In the genomic region with DNA sequence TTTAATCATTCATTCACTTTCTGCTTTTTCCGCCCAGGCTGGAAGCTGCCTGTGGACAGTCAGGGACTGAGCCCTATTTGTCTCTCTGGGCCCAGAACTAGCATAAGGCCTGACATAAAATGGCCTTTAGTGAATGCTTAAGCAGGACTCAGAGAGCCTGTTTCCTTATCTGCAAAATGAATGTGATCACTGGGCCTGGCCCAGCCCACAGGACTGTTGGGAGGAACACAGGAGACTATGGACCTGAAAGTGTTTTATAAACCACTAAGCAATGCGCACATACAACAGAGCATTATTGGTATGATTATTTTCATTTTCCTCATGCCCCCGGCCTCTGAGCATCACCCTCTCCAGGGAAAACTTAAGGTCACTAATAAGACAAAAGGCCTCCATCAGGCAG, we compare ENCODE assay signal across 24 cellular contexts. TPM values are rescaled to one million over a fixed set of nuclear protein-coding genes. Genes with fewer than 3 reads are reported as not detected.
DNase-seq lines count a peak whose midpoint lies in the region; ATAC-seq and TF ChIP-seq lines count a peak whose summit lies in the region.
"Had no signal": no experiment of that assay in that cellular context is flagged by ENCODE, and none has a peak within 500 bp of the region (broad histone marks: within the 10 kb centered on the region; RNA-seq: fewer than 3 reads in every experiment).

No MANE protein-coding gene starts in this region.

- no peaks in the 10 kb centered on the region for H3K9me3 Mint-ChIP-seq in stimulated activated naive CD8-positive, alpha-beta T cell treated with anti-CD3 and anti-CD28 coated beads, Interleukin-15, Interleukin-2, amounts not matched to agents 100 ng/mL and 50 ng/mL, for 24 hours
- H3K9me3 Mint-ChIP-seq in activated B cell treated with CpG ODN at 0.5 μM for 24 hours = no peaks in the 10 kb centered on the region
- H3K9me3 Mint-ChIP-seq in naive B cell = no peaks in the 10 kb centered on the region
- H3K9me3 Mint-ChIP-seq in naive thymus-derived CD4-positive, alpha-beta T cell = no peaks in the 10 kb centered on the region
- H3K9me3 Mint-ChIP-seq: activated naive CD4-positive, alpha-beta T cell treated with anti-CD3 and anti-CD28 coated beads, Interleukin-2, amount 50 U/mL, for 24 hours; activated T-helper 1 cell treated with anti-CD3 and anti-CD28 coated beads, Interleukin-12 subunit alpha, Interleukin-12 subunit beta, Interleukin-2, Interleukin-4 antibody, amounts not matched to agents 30 ng/mL and 10 ng/mL and 1 ng/mL, durations not matched to agents 14 hours and 24 hours and 36 hours; CD8-positive, alpha-beta T cell; endodermal cell; memory B cell had no signal

- H3K27ac Mint-ChIP-seq in stimulated activated naive CD8-positive, alpha-beta T cell treated with anti-CD3 and anti-CD28 coated beads, Interleukin-15, Interleukin-2, amounts not matched to agents 100 ng/mL and 50 ng/mL, for 24 hours = peak overlapping the region; percentile 36
- H3K27ac Mint-ChIP-seq in activated B cell treated with CpG ODN at 0.5 μM for 24 hours (peak overlapping the region; percentile 63), naive B cell (peak overlapping the region in 5 of 6 donors; percentile 53 to 92 (median 90))
- H3K27ac Mint-ChIP-seq in naive thymus-derived CD4-positive, alpha-beta T cell = peak overlapping the region in 1 of 9 donors; percentile 54
- H3K27ac Mint-ChIP-seq: activated CD4-positive, alpha-beta T cell treated with anti-CD3 and anti-CD28 coated beads for 36 hours; activated CD8-positive, alpha-beta memory T cell treated with anti-CD3 and anti-CD28 coated beads, Interleukin-2, amount 10 ng/mL, durations not matched to agents 7 days and 5 days; activated naive CD4-positive, alpha-beta T cell treated with anti-CD3 and anti-CD28 coated beads, Interleukin-2, amount 50 U/mL, for 24 hours; activated T-helper 1 cell treated with anti-CD3 and anti-CD28 coated beads, Interleukin-12 subunit alpha, Interleukin-12 subunit beta, Interleukin-2, Interleukin-4 antibody, amounts not matched to agents 30 ng/mL and 10 ng/mL and 1 ng/mL, durations not matched to agents 14 hours and 24 hours and 36 hours; CD8-positive, alpha-beta T cell; endodermal cell; memory B cell had no signal

- peaks cover 6% of the 10 kb centered on the region in 2 donors for H3K4me1 ChIP-seq in naive thymus-derived CD4-positive, alpha-beta T cell (ENCODE audit: control insufficient read depth in 2 of 2, insufficient read depth in 2 of 2, low read length in 2 of 2)

- H3K27me3 ChIP-seq in naive thymus-derived CD4-positive, alpha-beta T cell (ENCODE audit: control insufficient read depth in 2 of 2, insufficient read depth in 2 of 2, low read length in 2 of 2) = no peaks in the 10 kb centered on the region
- H3K27me3 ChIP-seq: testis had no signal

- DNase-seq in stimulated activated naive CD8-positive, alpha-beta T cell treated with anti-CD3 and anti-CD28 coated beads, Interleukin-15, Interleukin-2, amounts not matched to agents 100 U/mL and 50 U/mL, for 24 hours = no peak
- DNase-seq in activated B cell treated with CpG ODN at 0.5 μM for 24 hours = no peak
- no peak for DNase-seq in naive B cell
- no peak for DNase-seq in hippocampal formation (lab: John Stamatoyannopoulos, UW)
- DNase-seq in mesenteric fat pad (ENCODE audit: low spot score) = no peak
- DNase-seq in naive thymus-derived CD4-positive, alpha-beta T cell = no peak
- DNase-seq: activated CD4-positive, alpha-beta T cell treated with anti-CD3 and anti-CD28 coated beads for 36 hours; activated CD8-positive, alpha-beta memory T cell treated with anti-CD3 and anti-CD28 coated beads, Interleukin-2, amount 10 ng/mL, durations not matched to agents 7 days and 5 days; CD8-positive, alpha-beta T cell; DMS153; endodermal cell; Karpas-422; kidney glomerular epithelial cell; NCI-H1694; NCI-H2171 treated with DMSO at 0.1 percent for 48 hours; NCI-H69; Right ventricle myocardium superior; stimulated activated CD4-positive, alpha-beta T cell treated with anti-CD3 and anti-CD28 coated beads, Interleukin-1b, Interleukin-23, amount 100 ng/mL, for 48 hours; testis had no signal

- H3K27ac ChIP-seq in naive thymus-derived CD4-positive, alpha-beta T cell (ENCODE audit: low read depth, low read length) = no peak overlapping the region
- H3K27ac ChIP-seq: testis had no signal

- peaks cover 2% of the 10 kb centered on the region for H3K36me3 Mint-ChIP-seq in stimulated activated naive CD8-positive, alpha-beta T cell treated with anti-CD3 and anti-CD28 coated beads, Interleukin-15, Interleukin-2, amounts not matched to agents 100 ng/mL and 50 ng/mL, for 24 hours (ENCODE audit: low read depth)
- H3K36me3 Mint-ChIP-seq in activated B cell treated with CpG ODN at 0.5 μM for 24 hours (ENCODE audit: low read depth) = peaks cover under 1% of the 10 kb centered on the region
- peaks cover 0 to 2% of the 10 kb centered on the region in 2 donors for H3K36me3 Mint-ChIP-seq in naive B cell
- H3K36me3 Mint-ChIP-seq in naive thymus-derived CD4-positive, alpha-beta T cell = peaks cover 0 to 6% (median under 1%) of the 10 kb centered on the region in 5 donors

- H3K36me3 ChIP-seq in naive thymus-derived CD4-positive, alpha-beta T cell (ENCODE audit: control insufficient read depth in 2 of 3, insufficient read depth in 3 of 3, low read length in 3 of 3) = peaks cover 0 to 6% (median 1%) of the 10 kb centered on the region in 3 experiments

- no peaks in the 10 kb centered on the region for H3K27me3 Mint-ChIP-seq in stimulated activated naive CD8-positive, alpha-beta T cell treated with anti-CD3 and anti-CD28 coated beads, Interleukin-15, Interleukin-2, amounts not matched to agents 100 ng/mL and 50 ng/mL, for 24 hours
- H3K27me3 Mint-ChIP-seq in activated B cell treated with CpG ODN at 0.5 μM for 24 hours (no peaks in the 10 kb centered on the region), naive B cell (no peaks in the 10 kb centered on the region)
- H3K27me3 Mint-ChIP-seq in naive thymus-derived CD4-positive, alpha-beta T cell = no peaks in the 10 kb centered on the region
- H3K27me3 Mint-ChIP-seq: activated CD4-positive, alpha-beta T cell treated with anti-CD3 and anti-CD28 coated beads for 36 hours; activated CD8-positive, alpha-beta memory T cell treated with anti-CD3 and anti-CD28 coated beads, Interleukin-2, amount 10 ng/mL, durations not matched to agents 7 days and 5 days; activated naive CD4-positive, alpha-beta T cell treated with anti-CD3 and anti-CD28 coated beads, Interleukin-2, amount 50 U/mL, for 24 hours; memory B cell had no signal

- CTCF ChIA-PET in activated B cell treated with CpG ODN at 0.5 μM for 24 hours (lab: Charles Lee) = no interaction called here
- CTCF ChIA-PET in naive thymus-derived CD4-positive, alpha-beta T cell (lab: Charles Lee) = interaction anchor here (1.1 kb wide), 1 partner anchor 20 kb away, joined by 3 read pairs; no protein-coding TSS in a partner anchor

- no peaks in the 10 kb centered on the region for H3K9me3 ChIP-seq in naive thymus-derived CD4-positive, alpha-beta T cell (ENCODE audit: control insufficient read depth in 2 of 3, low read length in 3 of 3)
- H3K9me3 ChIP-seq: testis had no signal

- no peak overlapping the region for H3K4me3 Mint-ChIP-seq in stimulated activated naive CD8-positive, alpha-beta T cell treated with anti-CD3 and anti-CD28 coated beads, Interleukin-15, Interleukin-2, amounts not matched to agents 100 ng/mL and 50 ng/mL, for 24 hours
- no peak overlapping the region for H3K4me3 Mint-ChIP-seq in activated B cell treated with CpG ODN at 0.5 μM for 24 hours
- H3K4me3 Mint-ChIP-seq in naive B cell = peak overlapping the region in 6 of 8 donors; percentile 52 to 88 (median 65)
- peak overlapping the region in 1 of 10 donors; percentile 66 for H3K4me3 Mint-ChIP-seq in naive thymus-derived CD4-positive, alpha-beta T cell
- H3K4me3 Mint-ChIP-seq: activated CD4-positive, alpha-beta T cell treated with anti-CD3 and anti-CD28 coated beads for 36 hours; activated CD8-positive, alpha-beta memory T cell treated with anti-CD3 and anti-CD28 coated beads, Interleukin-2, amount 10 ng/mL, durations not matched to agents 7 days and 5 days; activated naive CD4-positive, alpha-beta T cell treated with anti-CD3 and anti-CD28 coated beads, Interleukin-2, amount 50 U/mL, for 24 hours; activated T-helper 1 cell treated with anti-CD3 and anti-CD28 coated beads, Interleukin-12 subunit alpha, Interleukin-12 subunit beta, Interleukin-2, Interleukin-4 antibody, amounts not matched to agents 30 ng/mL and 10 ng/mL and 1 ng/mL, durations not matched to agents 14 hours and 24 hours and 36 hours; CD8-positive, alpha-beta T cell; endodermal cell; memory B cell had no signal

- intact Hi-C loops in activated B cell treated with CpG ODN at 0.5 μM for 24 hours (cut with micrococcal nuclease) = no loop called here
- intact Hi-C loops in naive thymus-derived CD4-positive, alpha-beta T cell (cut with micrococcal nuclease) = no loop called here

- ATAC-seq in stimulated activated naive CD8-positive, alpha-beta T cell treated with anti-CD3 and anti-CD28 coated beads, Interleukin-15, Interleukin-2, amounts not matched to agents 100 U/mL and 50 U/mL, for 24 hours = no peak
- ATAC-seq in activated B cell treated with CpG ODN at 0.5 μM for 24 hours (ENCODE audit: low read depth) = no peak
- no peak for ATAC-seq in naive B cell (ENCODE audit: low read depth in 2 of 2)
- ATAC-seq in HG02938 (IDR thresholded peaks at IDR 0.05; ENCODE audit: unreplicated experiment) = no peak
- no peak for ATAC-seq in naive thymus-derived CD4-positive, alpha-beta T cell
- ATAC-seq: activated CD4-positive, alpha-beta T cell treated with anti-CD3 and anti-CD28 coated beads for 36 hours; activated CD8-positive, alpha-beta memory T cell treated with anti-CD3 and anti-CD28 coated beads, Interleukin-2, amount 10 ng/mL, durations not matched to agents 7 days and 5 days; CD8-positive, alpha-beta T cell had no signal

- TF ChIP-seq CTCF in activated B cell treated with CpG ODN at 0.5 μM for 24 hours (IDR thresholded peaks at IDR 0.05) = no peak

- H3K4me3 ChIP-seq in naive thymus-derived CD4-positive, alpha-beta T cell (ENCODE audit: low read length) = no peak overlapping the region
- H3K4me3 ChIP-seq: testis had no signal

- H3K4me1 Mint-ChIP-seq in stimulated activated naive CD8-positive, alpha-beta T cell treated with anti-CD3 and anti-CD28 coated beads, Interleukin-15, Interleukin-2, amounts not matched to agents 100 ng/mL and 50 ng/mL, for 24 hours (ENCODE audit: low read depth) = peaks cover 24% of the 10 kb centered on the region
- H3K4me1 Mint-ChIP-seq in activated B cell treated with CpG ODN at 0.5 μM for 24 hours = peaks cover 42% of the 10 kb centered on the region
- H3K4me1 Mint-ChIP-seq in naive B cell = peaks cover 27 to 73% (median 65%) of the 10 kb centered on the region in 3 donors
- H3K4me1 Mint-ChIP-seq in naive thymus-derived CD4-positive, alpha-beta T cell = peaks cover 14 to 36% (median 23%) of the 10 kb centered on the region in 7 donors

- POLR2A ChIA-PET in activated B cell treated with CpG ODN at 0.5 μM for 24 hours (lab: Charles Lee) = interaction anchor here (1.0 to 1.4 kb wide), 3 partner anchors 13 to 67 kb away, joined by 3 to 5 read pairs (median 4); no protein-coding TSS in a partner anchor
- POLR2A ChIA-PET in naive thymus-derived CD4-positive, alpha-beta T cell (lab: Charles Lee) = interaction anchor here (3.1 kb wide), 1 partner anchor 13 kb away, joined by 15 read pairs; no protein-coding TSS in a partner anchor

RNA-seq across cellular contexts. Expression of a gene that starts 3.9 kb away (rescaled TPM):
- total RNA-seq in activated B cell treated with CpG ODN at 0.5 μM for 24 hours = 714 and 755 TPM in 2 replicates
- 100 to 1,000 TPM in 1 of 6 donors, 10 to 100 TPM in 5; 17.3 to 255 (median 64.5) TPM for polyA plus RNA-seq in naive B cell (ENCODE audit: low read depth in 6 of 6)
- total RNA-seq in mesenteric fat pad = 673 TPM
- total RNA-seq in naive thymus-derived CD4-positive, alpha-beta T cell = 100 to 1,000 TPM; 650 to 900 (median 803) TPM
- polyA plus RNA-seq in naive thymus-derived CD4-positive, alpha-beta T cell = 100 to 1,000 TPM in 1 of 2 donors, 10 to 100 TPM in 1; 95.5 to 501 TPM

Comparison
In these comparisons a context has a peak if more than half of its experiments do, and no peak if none do; other contexts are left out.
1. H3K4me3 Mint-ChIP-seq: peak in naive B cell (6 of 8); none in stimulated activated naive CD8-positive, alpha-beta T cell treated with anti-CD3 and anti-CD28 coated beads, Interleukin-15, Interleukin-2, amounts not matched to agents 100 ng/mL and 50 ng/mL, for 24 hours (single experiment) and activated B cell treated with CpG ODN at 0.5 μM for 24 hours (single experiment).